Comparison of ENCODE assay signal across 24 cellular contexts in genomic region chr15:29244544-29244943, GRCh38.
"Had no signal": no experiment of that assay in that cellular context is flagged by ENCODE, and none has a peak within 500 bp of the region (broad histone marks: within the 10 kb centered on the region; RNA-seq: fewer than 3 reads in every experiment).

No MANE protein-coding gene starts in this region.

- H3K27ac Mint-ChIP-seq: dendritic cell treated with granulocyte-macrophage colony-stimulating factor and Interleukin-4, amounts not matched to agents 40 ng/mL and 50 ng/mL, for 4 days; effector memory CD8-positive, alpha-beta T cell; endodermal cell; mesothelial cell of epicardium had no signal

- H3K9me3 ChIP-seq: colonic mucosa, esophagus squamous epithelium, gastrocnemius medialis, lower lobe of right lung, mucosa of descending colon had no signal

- H3K27ac ChIP-seq: colonic mucosa, epithelial cell of prostate, esophagus squamous epithelium, gastrocnemius medialis, heart right ventricle, left lung, lower lobe of right lung had no signal

- H3K36me3 ChIP-seq: colonic mucosa, esophagus squamous epithelium, gastrocnemius medialis, heart right ventricle, left lung, lower lobe of right lung had no signal

- H3K36me3 Mint-ChIP-seq: mesothelial cell of epicardium had no signal

- ATAC-seq: effector memory CD8-positive, alpha-beta T cell; esophagus mucosa; gastrocnemius medialis; heart right ventricle; left cardiac atrium; left lung; left ventricle myocardium superior; lower lobe of right lung; mucosa of descending colon had no signal

- H3K9me3 Mint-ChIP-seq: dendritic cell treated with granulocyte-macrophage colony-stimulating factor and Interleukin-4, amounts not matched to agents 40 ng/mL and 50 ng/mL, for 4 days; effector memory CD8-positive, alpha-beta T cell; mesothelial cell of epicardium had no signal

- H3K4me3 Mint-ChIP-seq: dendritic cell treated with granulocyte-macrophage colony-stimulating factor and Interleukin-4, amounts not matched to agents 40 ng/mL and 50 ng/mL, for 4 days; effector memory CD8-positive, alpha-beta T cell; endodermal cell; mesothelial cell of epicardium had no signal

- H3K4me1 Mint-ChIP-seq: mesothelial cell of epicardium had no signal

- H3K4me3 ChIP-seq: colonic mucosa, esophagus squamous epithelium, gastrocnemius medialis, heart right ventricle, left lung, lower lobe of right lung, mucosa of descending colon had no signal

- DNase-seq: colonic mucosa; cortex of kidney; effector CD8-positive, alpha-beta T cell; effector memory CD8-positive, alpha-beta T cell; endodermal cell; erythroblast; esophagus squamous epithelium; foreskin fibroblast; foreskin melanocyte; gastrocnemius medialis; glutamatergic neuron; head of caudate nucleus; heart right ventricle; hippocampal formation; left cardiac atrium; left lung; left ventricle myocardium superior; lower lobe of right lung; mesenchymal stem cell; mucosa of descending colon had no signal

- H3K27me3 ChIP-seq: colonic mucosa, left lung had no signal

- H3K4me1 ChIP-seq: colonic mucosa, esophagus squamous epithelium, gastrocnemius medialis, heart right ventricle, left lung, lower lobe of right lung had no signal
